ENCODE assay signal across 10 cellular contexts in the genomic region with DNA sequence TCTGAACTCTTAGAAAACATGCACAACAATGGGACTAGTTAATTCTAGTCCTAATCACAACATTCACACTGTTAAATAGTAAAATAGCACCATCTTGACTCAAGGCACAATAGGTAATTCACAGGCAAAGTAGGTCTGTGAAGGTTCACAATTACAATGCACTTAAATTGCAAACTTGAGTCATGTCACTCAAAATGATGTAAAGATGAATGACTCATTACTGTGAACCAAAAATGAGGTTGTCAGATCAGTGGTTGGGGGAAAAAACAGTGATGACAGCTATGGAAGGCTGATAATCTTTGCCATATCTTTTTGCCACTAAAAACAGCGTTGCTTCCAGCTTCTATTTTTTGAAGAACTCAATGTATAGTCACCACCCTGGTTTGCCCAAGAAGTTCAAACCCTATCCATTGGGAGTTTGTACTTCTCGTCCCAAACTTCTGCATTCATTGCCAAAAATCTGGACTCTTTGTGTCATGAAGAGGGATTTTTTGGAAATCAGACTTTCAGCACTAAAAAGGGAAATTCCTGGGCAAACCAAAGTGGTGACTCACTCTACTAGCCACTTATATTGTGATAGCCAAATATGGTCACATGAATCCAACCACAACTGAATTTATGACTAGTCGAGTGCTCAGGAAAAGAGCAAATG.
DNase-seq lines count a peak whose midpoint lies in the region; ATAC-seq, FAIRE-seq and TF ChIP-seq lines count a peak whose summit lies in the region.
"Had no signal": no experiment of that assay in that cellular context is flagged by ENCODE, and none has a peak within 500 bp of the region (broad histone marks: within the 10 kb centered on the region; RNA-seq: fewer than 3 reads in every experiment).

No MANE protein-coding gene starts in this region.

- no peak for TF ChIP-seq CTCF in cardiac fibroblast (IDR thresholded peaks at IDR 0.05; ENCODE audit: low read depth, low read length)

- ATAC-seq in HG03565 (IDR thresholded peaks at IDR 0.05; ENCODE audit: unreplicated experiment) (peak; percentile 77), GM19467 (IDR thresholded peaks at IDR 0.05; ENCODE audit: unreplicated experiment) (no peak), Right ventricle myocardium superior (ENCODE audit: poor library complexity) (no peak)

- no peak overlapping the region for H3K4me3 ChIP-seq in cardiac fibroblast (replicated peaks in 1 of 2; ENCODE audit: low read depth in 2 of 2, low read length in 2 of 2)
- H3K4me3 ChIP-seq: lung had no signal

- FAIRE-seq in urothelium cell line (lab: Jason Lieb, UNC): no peak

- peak; percentile 2 for DNase-seq in stimulated activated CD4-positive, alpha-beta T cell treated with anti-CD3 and anti-CD28 coated beads, Interleukin-1b, Interleukin-23, amount 100 ng/mL, for 48 hours
- DNase-seq in stimulated activated CD4-positive, alpha-beta T cell treated with anti-CD3 and anti-CD28 coated beads, Interleukin-4, amount 100 ng/mL, for 1 hour: no peak
- DNase-seq in cardiac fibroblast (ENCODE audit: low read depth in 2 of 2) (peak; percentile 63 to 96), urothelium cell line (ENCODE audit: low spot score) (peak; percentile 42), cerebellar cortex (ENCODE audit: low spot score) (no peak), Right ventricle myocardium superior (no peak)
- DNase-seq: DND-41 had no signal

- intact Hi-C loops in Right ventricle myocardium superior (cut with DNase I): no loop called here

Comparison
In these comparisons a context has a peak if more than half of its experiments do, and no peak if none do; other contexts are left out.
1. DNase-seq: peak in stimulated activated CD4-positive, alpha-beta T cell treated with anti-CD3 and anti-CD28 coated beads, Interleukin-1b, Interleukin-23, amount 100 ng/mL, for 48 hours (single experiment), cardiac fibroblast (2 of 2) and urothelium cell line (single experiment); none in stimulated activated CD4-positive, alpha-beta T cell treated with anti-CD3 and anti-CD28 coated beads, Interleukin-4, amount 100 ng/mL, for 1 hour (single experiment), cerebellar cortex (single experiment) and Right ventricle myocardium superior (single experiment).